In the genomic region with DNA sequence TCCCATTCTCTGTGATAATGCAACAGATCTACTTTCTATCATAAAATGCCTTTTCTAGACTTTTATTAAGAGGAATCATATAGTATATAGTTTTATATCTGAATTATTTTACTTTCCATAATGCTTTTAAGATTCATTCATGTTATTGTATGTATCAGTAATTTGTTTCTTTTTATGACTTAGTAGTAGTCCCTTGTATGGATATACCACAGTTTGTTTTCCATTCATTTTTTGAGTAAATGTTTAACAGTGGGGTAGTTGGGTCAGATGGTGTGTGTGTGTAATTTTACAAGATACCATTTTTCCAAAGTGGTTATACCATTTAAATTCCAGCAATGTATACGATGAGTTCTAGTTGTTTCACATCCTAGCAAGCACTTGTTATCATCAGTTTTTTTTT, we compare ENCODE assay signal across 3 cellular contexts.
TF ChIP-seq lines count a peak whose summit lies in the region.

No MANE protein-coding gene starts in this region.

TF ChIP-seq in SK-N-SH treated with all-trans-retinoic acid at 6 μM for 48 hours, 23 proteins besides CTCF, POLR2A, EP300 and RAD21:
- no peak for TF ChIP-seq GLIS3 (CRISPR knock-in tag; IDR thresholded peaks at IDR 0.05)
- no peak for TF ChIP-seq RARB (CRISPR knock-in tag; IDR thresholded peaks at IDR 0.05)
- TF ChIP-seq ARNTL (CRISPR knock-in tag; IDR thresholded peaks at IDR 0.05; ENCODE audit: borderline replicate concordance, low read depth): no peak
- no peak for TF ChIP-seq ZFP3 (CRISPR knock-in tag; IDR thresholded peaks at IDR 0.05)
- peak; percentile 99 for TF ChIP-seq ZNF8 (CRISPR knock-in tag; IDR thresholded peaks at IDR 0.05)
- TF ChIP-seq, protein P1, sequence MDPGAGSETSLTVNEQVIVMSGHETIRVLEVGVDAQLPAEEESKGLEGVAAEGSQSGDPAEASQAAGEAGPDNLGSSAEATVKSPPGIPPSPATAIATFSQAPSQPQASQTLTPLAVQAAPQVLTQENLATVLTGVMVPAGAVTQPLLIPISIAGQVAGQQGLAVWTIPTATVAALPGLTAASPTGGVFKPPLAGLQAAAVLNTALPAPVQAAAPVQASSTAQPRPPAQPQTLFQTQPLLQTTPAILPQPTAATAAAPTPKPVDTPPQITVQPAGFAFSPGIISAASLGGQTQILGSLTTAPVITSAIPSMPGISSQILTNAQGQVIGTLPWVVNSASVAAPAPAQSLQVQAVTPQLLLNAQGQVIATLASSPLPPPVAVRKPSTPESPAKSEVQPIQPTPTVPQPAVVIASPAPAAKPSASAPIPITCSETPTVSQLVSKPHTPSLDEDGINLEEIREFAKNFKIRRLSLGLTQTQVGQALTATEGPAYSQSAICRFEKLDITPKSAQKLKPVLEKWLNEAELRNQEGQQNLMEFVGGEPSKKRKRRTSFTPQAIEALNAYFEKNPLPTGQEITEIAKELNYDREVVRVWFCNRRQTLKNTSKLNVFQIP (CRISPR knock-in tag; IDR thresholded peaks at IDR 0.05; ENCODE audit: borderline replicate concordance, low read depth): no peak
- TF ChIP-seq PPARA (CRISPR knock-in tag; IDR thresholded peaks at IDR 0.05; ENCODE audit: borderline replicate concordance): no peak
- TF ChIP-seq ZFP30 (CRISPR knock-in tag; IDR thresholded peaks at IDR 0.05): no peak

TF ChIP-seq in SK-N-SH, 30 proteins besides CTCF, POLR2A, EP300 and RAD21:
- no peak for TF ChIP-seq NFIC (IDR thresholded peaks at IDR 0.05; ENCODE audit: borderline replicate concordance)
- TF ChIP-seq, protein P2, sequence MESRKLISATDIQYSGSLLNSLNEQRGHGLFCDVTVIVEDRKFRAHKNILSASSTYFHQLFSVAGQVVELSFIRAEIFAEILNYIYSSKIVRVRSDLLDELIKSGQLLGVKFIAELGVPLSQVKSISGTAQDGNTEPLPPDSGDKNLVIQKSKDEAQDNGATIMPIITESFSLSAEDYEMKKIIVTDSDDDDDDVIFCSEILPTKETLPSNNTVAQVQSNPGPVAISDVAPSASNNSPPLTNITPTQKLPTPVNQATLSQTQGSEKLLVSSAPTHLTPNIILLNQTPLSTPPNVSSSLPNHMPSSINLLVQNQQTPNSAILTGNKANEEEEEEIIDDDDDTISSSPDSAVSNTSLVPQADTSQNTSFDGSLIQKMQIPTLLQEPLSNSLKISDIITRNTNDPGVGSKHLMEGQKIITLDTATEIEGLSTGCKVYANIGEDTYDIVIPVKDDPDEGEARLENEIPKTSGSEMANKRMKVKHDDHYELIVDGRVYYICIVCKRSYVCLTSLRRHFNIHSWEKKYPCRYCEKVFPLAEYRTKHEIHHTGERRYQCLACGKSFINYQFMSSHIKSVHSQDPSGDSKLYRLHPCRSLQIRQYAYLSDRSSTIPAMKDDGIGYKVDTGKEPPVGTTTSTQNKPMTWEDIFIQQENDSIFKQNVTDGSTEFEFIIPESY (IDR thresholded peaks at IDR 0.05; ENCODE audit: borderline replicate concordance, low read depth): no peak
- no peak for TF ChIP-seq FOSL2 (IDR thresholded peaks at IDR 0.05; ENCODE audit: borderline replicate concordance, low read depth)
- no peak for TF ChIP-seq FOXM1 (IDR thresholded peaks at IDR 0.05; ENCODE audit: low read depth)
- TF ChIP-seq MXI1 (IDR thresholded peaks at IDR 0.05; ENCODE audit: low read depth, low read length): no peak
- no peak for TF ChIP-seq RFX5 (IDR thresholded peaks at IDR 0.05; ENCODE audit: low read length)
- no peak for TF ChIP-seq GATA2 (CRISPR knock-in tag; IDR thresholded peaks at IDR 0.05)
- TF ChIP-seq EZH2phosphoT487 (IDR thresholded peaks at IDR 0.05; ENCODE audit: borderline replicate concordance, low read depth): no peak

TF ChIP-seq in K562, 482 proteins besides CTCF, POLR2A, EP300 and RAD21:
- TF ChIP-seq CBX3 (IDR thresholded peaks at IDR 0.05; ENCODE audit: borderline replicate concordance in 1 of 2, low read length in 2 of 2): peak in 1 of 2 experiments; percentile 23; a peak in 1 of 3 replicates
- no peak for TF ChIP-seq JUN (IDR thresholded peaks at IDR 0.05; ENCODE audit: borderline replicate concordance, low read depth, low read length)
- TF ChIP-seq JUN (CRISPR knock-in tag; IDR thresholded peaks at IDR 0.05; ENCODE audit: borderline replicate concordance): no peak
- TF ChIP-seq HCFC1 (IDR thresholded peaks at IDR 0.05; ENCODE audit: low read depth, low read length): no peak
- 0 out of 2 replicates have a peak, but pooled peaks have one; percentile 18 for TF ChIP-seq POLR2H (tag; IDR thresholded peaks at IDR 0.05; ENCODE audit: low read depth)
- peak; percentile 77 for TF ChIP-seq ZNF146 (CRISPR knock-in tag; IDR thresholded peaks at IDR 0.05; ENCODE audit: unreplicated experiment)
- 0 out of 2 replicates have a peak, but pooled peaks have one; percentile 6 for TF ChIP-seq NCOR1 (IDR thresholded peaks at IDR 0.05)
- peak; percentile 11 for TF ChIP-seq RBM25 (IDR thresholded peaks at IDR 0.05; ENCODE audit: low read depth, low read length, severe bottlenecking)
- no peak for TF ChIP-seq ZNF431 (CRISPR knock-in tag; IDR thresholded peaks at IDR 0.05)
